10 cellular contexts compared by ENCODE assay signal in genomic region chr17:80845863-80846671, GRCh38.
A peak's percentile ranks its signal among the peaks of the same experiment; 100 is the strongest.
DNase-seq lines count a peak whose midpoint lies in the region; ATAC-seq and TF ChIP-seq lines count a peak whose summit lies in the region.
"Had no signal": no experiment of that assay in that cellular context is flagged by ENCODE, and none has a peak within 500 bp of the region (broad histone marks: within the 10 kb centered on the region; RNA-seq: fewer than 3 reads in every experiment).

No MANE protein-coding gene starts in this region.

- H3K9me3 Mint-ChIP-seq in T-helper 2 cell treated with Interferon-gamma antibody and Interleukin-4, amounts not matched to agents 5 μg/mL and 100 μg/mL, for 36 hours, result peaks cover 5% of the 10 kb centered on the region
- H3K9me3 Mint-ChIP-seq in effector memory CD8-positive, alpha-beta T cell, result no peaks in the 10 kb centered on the region

- H3K36me3 Mint-ChIP-seq in T-helper 2 cell treated with Interferon-gamma antibody and Interleukin-4, amounts not matched to agents 5 μg/mL and 100 μg/mL, for 36 hours (ENCODE audit: low read depth), result peaks cover 48% of the 10 kb centered on the region
- peaks cover 9% of the 10 kb centered on the region for H3K36me3 Mint-ChIP-seq in effector memory CD8-positive, alpha-beta T cell (ENCODE audit: insufficient read depth)

- H3K27ac ChIP-seq in Peyer's patch, result no peak overlapping the region
- H3K27ac ChIP-seq in gastrocnemius medialis, result peak overlapping the region; percentile 17 to 77 (median 74)
- H3K27ac ChIP-seq in brain microvascular endothelial cell, result no peak overlapping the region
- H3K27ac ChIP-seq: upper lobe of left lung had no signal

- H3K4me1 ChIP-seq in Peyer's patch (peaks cover 0 to 10% (median 6%) of the 10 kb centered on the region in 4 donors), gastrocnemius medialis (peaks cover 19 to 34% of the 10 kb centered on the region in 2 donors)

- H3K27ac Mint-ChIP-seq in T-helper 2 cell treated with Interferon-gamma antibody and Interleukin-4, amounts not matched to agents 5 μg/mL and 100 μg/mL, for 36 hours, result peak overlapping the region; percentile 92
- peak overlapping the region; percentile 44 to 88 for H3K27ac Mint-ChIP-seq in effector memory CD8-positive, alpha-beta T cell

- H3K4me3 Mint-ChIP-seq in T-helper 2 cell treated with Interferon-gamma antibody and Interleukin-4, amounts not matched to agents 5 μg/mL and 100 μg/mL, for 36 hours, result no peak overlapping the region
- H3K4me3 Mint-ChIP-seq in effector memory CD8-positive, alpha-beta T cell, result no peak overlapping the region

- in situ Hi-C loops in gastrocnemius medialis (cut with MboI; ENCODE audit: low sequenced_read_pairs in 4 of 4), result no loop called here
- in situ Hi-C loops in brain microvascular endothelial cell (cut with HindIII; ENCODE audit: low pct_ligation_motif_present, low sequenced_read_pairs), result no loop called here

- TF ChIP-seq CTCF in Peyer's patch (IDR thresholded peaks at IDR 0.05) (peak in 1 of 6 experiments; percentile 21), gastrocnemius medialis (IDR thresholded peaks at IDR 0.05 in 4 of 5, conservative IDR thresholded peaks at IDR 0.05 in 1 of 5) (peak; percentile 57 to 83 (median 71)), brain microvascular endothelial cell (IDR thresholded peaks at IDR 0.05; ENCODE audit: low read depth, low read length, missing control alignments) (no peak)

- H3K9me3 ChIP-seq in Peyer's patch (no peaks in the 10 kb centered on the region), gastrocnemius medialis (no peaks in the 10 kb centered on the region)
- H3K9me3 ChIP-seq: upper lobe of left lung had no signal

- H3K36me3 ChIP-seq in Peyer's patch (no peaks in the 10 kb centered on the region), gastrocnemius medialis (peaks cover 0 to 14% of the 10 kb centered on the region in 2 donors), brain microvascular endothelial cell (replicated peaks) (peaks cover 8% of the 10 kb centered on the region)

- intact Hi-C loops in gastrocnemius medialis (cut with DNase I; ENCODE audit: low total_unique reads), result no loop called here

- peaks cover 52% of the 10 kb centered on the region for H3K4me1 Mint-ChIP-seq in T-helper 2 cell treated with Interferon-gamma antibody and Interleukin-4, amounts not matched to agents 5 μg/mL and 100 μg/mL, for 36 hours (ENCODE audit: low read depth)
- H3K4me1 Mint-ChIP-seq in effector memory CD8-positive, alpha-beta T cell (ENCODE audit: low read depth in 2 of 2), result peaks cover 14 to 32% of the 10 kb centered on the region in 2 donors

- no peak for TF ChIP-seq POLR2A in Peyer's patch (IDR thresholded peaks at IDR 0.05)
- peak; percentile 39 to 59 for TF ChIP-seq POLR2A in gastrocnemius medialis (IDR thresholded peaks at IDR 0.05)
- no peak for TF ChIP-seq POLR2A in erythroblast (IDR thresholded peaks at IDR 0.05; ENCODE audit: low read length)

- H3K27me3 Mint-ChIP-seq in T-helper 2 cell treated with Interferon-gamma antibody and Interleukin-4, amounts not matched to agents 5 μg/mL and 100 μg/mL, for 36 hours (ENCODE audit: low read depth), result no peaks in the 10 kb centered on the region
- no peaks in the 10 kb centered on the region for H3K27me3 Mint-ChIP-seq in effector memory CD8-positive, alpha-beta T cell

- H3K4me3 ChIP-seq in Peyer's patch, result no peak overlapping the region
- no peak overlapping the region for H3K4me3 ChIP-seq in gastrocnemius medialis
- no peak overlapping the region for H3K4me3 ChIP-seq in brain microvascular endothelial cell (ENCODE audit: low read depth, low read length)
- H3K4me3 ChIP-seq: upper lobe of left lung had no signal

- H3K27me3 ChIP-seq in Peyer's patch, result no peaks in the 10 kb centered on the region
- no peaks in the 10 kb centered on the region for H3K27me3 ChIP-seq in gastrocnemius medialis
- H3K27me3 ChIP-seq in brain microvascular endothelial cell (replicated peaks), result no peaks in the 10 kb centered on the region
- H3K27me3 ChIP-seq: upper lobe of left lung had no signal

- ATAC-seq in effector memory CD8-positive, alpha-beta T cell (replicated peaks), result no peak
- peak; percentile 87 to 94 for ATAC-seq in gastrocnemius medialis

- DNase-seq in T-helper 2 cell treated with Interferon-gamma antibody and Interleukin-4, amounts not matched to agents 5 μg/mL and 100 μg/mL, for 36 hours (ENCODE audit: low spot score), result no peak
- DNase-seq in T-helper 2 cell (no peak), Peyer's patch (peak; percentile 38 to 55 (median 44)), gastrocnemius medialis (peak; percentile 90 to 98), erythroblast (lab: John Stamatoyannopoulos, UW) (no peak), brain microvascular endothelial cell (no peak), NCI-H1436 treated with DMSO at 0.1 percent for 48 hours (lab: John Stamatoyannopoulos, UW) (no peak)
- DNase-seq in effector memory CD8-positive, alpha-beta T cell, result no peak
- DNase-seq: NCI-H2227 treated with DMSO at 0.1 percent for 48 hours had no signal

Comparison
In these comparisons a context has a peak if more than half of its experiments do, and no peak if none do; other contexts are left out.
1. DNase-seq: peak in Peyer's patch (3 of 3) and gastrocnemius medialis (2 of 2); none in T-helper 2 cell treated with Interferon-gamma antibody and Interleukin-4, amounts not matched to agents 5 μg/mL and 100 μg/mL, for 36 hours (single experiment), T-helper 2 cell (0 of 5), effector memory CD8-positive, alpha-beta T cell (0 of 3), erythroblast (0 of 2), brain microvascular endothelial cell (single experiment) and NCI-H1436 treated with DMSO at 0.1 percent for 48 hours (single experiment).
2. H3K27ac ChIP-seq: peak in gastrocnemius medialis (4 of 4); none in Peyer's patch (0 of 4) and brain microvascular endothelial cell (single experiment).
3. POLR2A ChIP-seq: peak in gastrocnemius medialis (2 of 2); none in Peyer's patch (0 of 2) and erythroblast (single experiment).